3 cellular contexts compared by ENCODE assay signal in the genomic region with DNA sequence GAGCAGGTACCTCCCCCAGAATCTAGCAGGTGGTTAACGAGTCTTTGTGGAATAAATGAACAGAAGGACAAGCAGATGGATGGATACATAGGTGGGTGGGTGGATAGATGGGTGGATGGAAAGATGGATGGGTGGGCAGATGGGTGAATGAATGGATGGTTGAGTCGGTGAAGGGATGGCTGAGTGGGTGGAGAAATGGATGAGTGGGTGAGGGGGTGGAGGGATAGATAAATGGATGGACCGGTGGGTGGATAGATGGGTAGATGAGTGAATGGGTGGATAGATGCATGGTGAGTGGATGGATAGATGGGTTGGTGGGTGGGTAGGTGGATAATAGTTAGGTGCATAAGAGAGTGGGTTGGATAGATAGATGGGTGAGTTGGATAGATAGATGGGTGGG.
DNase-seq lines count a peak whose midpoint lies in the region; TF ChIP-seq lines count a peak whose summit lies in the region.
"Not testable (repeated sequence)": the region's sequence is repeated elsewhere in the genome, so short reads cannot be mapped to it uniquely, and the experiment has no call there.

No MANE protein-coding gene starts in this region.

- POLR2A ChIA-PET in HEK293 (lab: Yijun Ruan, JAX): not testable (repeated sequence)

- not testable (repeated sequence) for TF ChIP-seq CTCF in HEK293 (tag by site-specific recombination; IDR thresholded peaks at IDR 0.05)

- DNase-seq in DMS 273 (lab: John Stamatoyannopoulos, UW; ENCODE audit: unreplicated experiment): peak; percentile 2
- peak; percentile 16 to 58 for DNase-seq in NCI-H524 (lab: John Stamatoyannopoulos, UW)

- H3K4me3 ChIP-seq in HEK293 (ENCODE audit: low read depth, low read length): not testable (repeated sequence)

- not testable (repeated sequence) for H3K4me1 ChIP-seq in HEK293 (ENCODE audit: control insufficient read depth, insufficient read depth, low read length)

- H3K27ac ChIP-seq in HEK293 (ENCODE audit: extremely low read depth, low read depth, low read length): not testable (repeated sequence)

- CTCF ChIA-PET in HEK293 (lab: Yijun Ruan, JAX): not testable (repeated sequence)

- H3K36me3 ChIP-seq in HEK293 (ENCODE audit: control insufficient read depth in 2 of 2, insufficient read depth in 1 of 2, low read length in 2 of 2): not testable (repeated sequence)

- H3K9me3 ChIP-seq in HEK293 (ENCODE audit: control insufficient read depth, insufficient read depth, low read depth, low read length): not testable (repeated sequence)

TF ChIP-seq in HEK293, 187 proteins besides CTCF, POLR2A, EP300 and RAD21:
- 0 out of 2 replicates have a peak, but pooled peaks have one; percentile 20 for TF ChIP-seq ZFHX2 (tag by site-specific recombination; conservative IDR thresholded peaks at IDR 0.05)
- peak; percentile 91 for TF ChIP-seq EGR2 (tag by site-specific recombination; IDR thresholded peaks at IDR 0.05; ENCODE audit: low read depth)
TF ChIP-seq in HEK293: peak in this region for 2; not testable (repeated sequence) for 185.
